Comparison of ENCODE assay signal across 8 cellular contexts in genomic region chr11:798093-798713, GRCh38. TPM values are rescaled to one million over a fixed set of nuclear protein-coding genes. Genes with fewer than 3 reads are reported as not detected.
DNase-seq lines count a peak whose midpoint lies in the region; ATAC-seq and TF ChIP-seq lines count a peak whose summit lies in the region.

SLC25A22 (minus strand) TSS chr11:798281; CDS start chr11:795006, 3,275 bp downstream.

- in situ Hi-C loops in HAP-1 (cut with MboI; ENCODE audit: low sequenced_read_pairs), result no loop called here

- CTCF ChIA-PET in GM10248 (lab: Yijun Ruan, JAX), result interaction anchor here (1.0 to 1.2 kb wide), 3 partner anchors 11 to 102 kb away, joined by 3 to 6 read pairs (median 4); partner anchors contain the start of genes RPLP2 and TMEM80
- CTCF ChIA-PET in T-cell (lab: Charles Lee), result interaction anchor here in 1 of 2 donors (1.3 kb wide), 1 partner anchor 19 kb away, joined by 3 read pairs; no protein-coding TSS in a partner anchor

- 3 to 4% (median 3%) methylated on average over 50 to 64 of the region's 69 CpGs for WGBS in adipose tissue, 3 donors
- WGBS in prostate gland, result 8% methylated on average over 42 of the region's 69 CpGs

- H3K36me3 Mint-ChIP-seq in T-cell, result no peaks in the 10 kb centered on the region

- peak within 1 kb of the TSS; percentile 79 to 89 (median 88) for H3K4me3 Mint-ChIP-seq in T-cell

- POLR2A ChIA-PET in GM10248 (lab: Yijun Ruan, JAX), result no interaction called here
- POLR2A ChIA-PET in T-cell (lab: Charles Lee), result interaction anchor here in 1 of 2 donors (0.6 kb wide), 1 partner anchor 13 kb away, joined by 3 read pairs; no protein-coding TSS in a partner anchor

- peak within 1 kb of the TSS; percentile 100 for H3K4me2 ChIP-seq in MM.1S (ENCODE audit: low read depth, low read length)

- intact Hi-C loops in left cardiac atrium (cut with DNase I) (no loop called here), prostate gland (cut with DNase I) (no loop called here), uterus (cut with DNase I; ENCODE audit: low total_unique reads) (no loop called here)

- peak within 1 kb of the TSS; percentile 69 for H2AFZ ChIP-seq in MM.1S (ENCODE audit: low read length)

- H3K4me1 ChIP-seq in HAP-1, result peaks cover 12% of the 10 kb centered on the region
- no peaks in the 10 kb centered on the region for H3K4me1 ChIP-seq in MM.1S (ENCODE audit: low read length)
- H3K4me1 ChIP-seq in prostate gland (replicated peaks), result peaks cover 16% of the 10 kb centered on the region
- peaks cover 6 to 22% of the 10 kb centered on the region in 2 donors for H3K4me1 ChIP-seq in uterus

- H3K36me3 ChIP-seq in HAP-1 (replicated peaks), result peaks cover 48% of the 10 kb centered on the region
- H3K36me3 ChIP-seq in MM.1S (replicated peaks; ENCODE audit: insufficient read depth, low read length), result no peaks in the 10 kb centered on the region
- no peaks in the 10 kb centered on the region for H3K36me3 ChIP-seq in prostate gland
- H3K36me3 ChIP-seq in uterus, result no peaks in the 10 kb centered on the region

- peak within 1 kb of the TSS; percentile 67; the same call in 1 of the 2 replicates for H3K27ac ChIP-seq in MM.1S (ENCODE audit: low read length)
- H3K27ac ChIP-seq in adipose tissue (ENCODE audit: low read depth, low read length), result no peak within 1 kb of the TSS
- peak within 1 kb of the TSS; percentile 81 to 86 for H3K27ac ChIP-seq in prostate gland
- peak within 1 kb of the TSS; percentile 87 to 90 for H3K27ac ChIP-seq in uterus

- H3K27me3 ChIP-seq in HAP-1 (ENCODE audit: low read depth) (no peaks in the 10 kb centered on the region), MM.1S (replicated peaks; ENCODE audit: insufficient read depth, low read length) (no peaks in the 10 kb centered on the region), prostate gland (replicated peaks; ENCODE audit: insufficient read depth) (no peaks in the 10 kb centered on the region), uterus (no peaks in the 10 kb centered on the region)

- H3K79me2 ChIP-seq in MM.1S (ENCODE audit: low read length), result peaks cover 51% of the 10 kb centered on the region

- peaks cover 10 to 23% (median 16%) of the 10 kb centered on the region in 3 donors for H3K4me1 Mint-ChIP-seq in T-cell

- TF ChIP-seq CTCF in GM10248 (IDR thresholded peaks at IDR 0.05; ENCODE audit: control extremely low read depth, extremely low read depth, low read depth, missing control alignments), result peak; percentile 84
- peak; percentile 62 for TF ChIP-seq CTCF in MM.1S (IDR thresholded peaks at IDR 0.05; ENCODE audit: low read length)
- peak; percentile 65 to 95 (median 88) for TF ChIP-seq CTCF in prostate gland (IDR thresholded peaks at IDR 0.05)
- TF ChIP-seq CTCF in uterus (IDR thresholded peaks at IDR 0.05), result peak; percentile 57 to 96 (median 94)

- DNase-seq in GM10248 (ENCODE audit: extremely low spot score) (peak; percentile 93), HAP-1 (ENCODE audit: low spot score in 2 of 2) (peak; percentile 69 to 89), MM.1S (peak; percentile 84), T-cell (peak; percentile 32 to 88 (median 76)), left cardiac atrium (peak; percentile 85), prostate gland (ENCODE audit: low spot score) (peak; percentile 64), uterus (peak; percentile 58 to 81)

- peak within 1 kb of the TSS; percentile 91 for H3K27ac Mint-ChIP-seq in T-cell

- H3K9ac ChIP-seq in MM.1S (ENCODE audit: low read length), result peak within 1 kb of the TSS; percentile 85

- H4K20me1 ChIP-seq in MM.1S (ENCODE audit: insufficient read depth, low read length), result no peaks in the 10 kb centered on the region

- H3F3A ChIP-seq in MM.1S (ENCODE audit: insufficient read depth, low read length), result peaks cover 21% of the 10 kb centered on the region

- H3K9me2 ChIP-seq in MM.1S (replicated peaks; ENCODE audit: insufficient read depth, low read length), result no peaks in the 10 kb centered on the region

- no peaks in the 10 kb centered on the region for H3K9me3 Mint-ChIP-seq in T-cell

- H3K9me3 ChIP-seq in HAP-1, result no peaks in the 10 kb centered on the region
- H3K9me3 ChIP-seq in MM.1S (replicated peaks; ENCODE audit: insufficient read depth, low read length), result no peaks in the 10 kb centered on the region
- H3K9me3 ChIP-seq in prostate gland, result no peaks in the 10 kb centered on the region
- no peaks in the 10 kb centered on the region for H3K9me3 ChIP-seq in uterus

- H3K4me3 ChIP-seq in HAP-1, result peak within 1 kb of the TSS; percentile 80
- peak within 1 kb of the TSS; percentile 84 for H3K4me3 ChIP-seq in MM.1S (ENCODE audit: low read length)
- H3K4me3 ChIP-seq in prostate gland, result peak within 1 kb of the TSS; percentile 47 to 73
- peak within 1 kb of the TSS; percentile 61 to 79 for H3K4me3 ChIP-seq in uterus

- ATAC-seq in T-cell (replicated peaks in 1 of 4), result peak; percentile 63 to 82 (median 74)
- peak; percentile 71 to 75 for ATAC-seq in left cardiac atrium

- H3K27me3 Mint-ChIP-seq in T-cell, result no peaks in the 10 kb centered on the region

- TF ChIP-seq POLR2A in prostate gland (IDR thresholded peaks at IDR 0.05) (no peak), uterus (IDR thresholded peaks at IDR 0.05) (peak in 1 of 2 donors; percentile 10)

RNA-seq across cellular contexts. Expression of gene SLC25A22, which starts in this region (rescaled TPM):
- total RNA-seq in T-cell (10 to 100 TPM; 22.4 to 37.4 (median 35.1) TPM), left cardiac atrium (10 to 100 TPM in 1 of 2 donors, 1 to 10 TPM in 1; 6.5 to 11.6 TPM), prostate gland (10 to 100 TPM; 21.2 to 43.2 TPM), uterus (10 to 100 TPM in 1 of 4 donors, 1 to 10 TPM in 2, under 1 TPM in 1; 0.29 to 20.8 (median 5.4) TPM)
- 10 to 100 TPM; 11.1 to 53.6 (median 40.1) TPM for polyA plus RNA-seq in adipose tissue
